In the genomic region with DNA sequence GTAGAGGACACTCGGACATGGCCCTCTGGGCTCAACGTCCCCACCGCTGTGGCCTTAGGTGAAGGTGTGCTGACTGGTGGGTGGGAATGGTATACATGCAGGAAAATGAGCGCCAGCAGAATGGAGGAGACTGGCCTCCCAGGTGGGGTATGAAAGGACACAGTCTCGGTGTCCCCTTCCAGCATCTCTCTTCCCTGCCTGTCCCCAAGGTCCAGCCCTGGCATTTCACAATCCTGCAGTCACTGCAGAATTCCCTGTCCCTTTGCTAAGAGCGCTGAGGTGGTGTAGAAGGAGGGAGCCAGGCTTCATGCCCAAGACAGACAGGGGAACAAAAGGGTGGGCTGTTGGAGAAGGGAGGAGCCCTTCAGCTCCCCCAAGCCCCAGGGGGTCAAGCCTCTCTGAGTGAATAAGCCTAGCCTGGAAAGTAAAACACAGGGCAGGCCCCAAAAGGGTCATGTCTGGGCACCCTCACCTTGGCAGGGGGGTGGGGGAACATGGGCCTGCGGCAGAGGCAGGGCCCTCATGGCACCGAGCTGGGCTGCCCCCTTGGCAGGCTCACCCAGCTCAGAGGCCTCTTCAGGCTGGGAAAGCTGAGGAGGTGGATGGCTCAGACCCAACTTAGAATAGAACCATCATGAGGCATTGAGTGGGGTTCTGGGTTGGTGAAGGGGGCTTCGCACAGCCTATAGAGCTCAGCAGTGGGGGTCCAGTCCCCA, we compare ENCODE assay signal across 19 cellular contexts. TPM values are rescaled to one million over a fixed set of nuclear protein-coding genes. Genes with fewer than 3 reads are reported as not detected.
DNase-seq lines count a peak whose midpoint lies in the region; ATAC-seq and TF ChIP-seq lines count a peak whose summit lies in the region.
"Had no signal": no experiment of that assay in that cellular context is flagged by ENCODE, and none has a peak within 500 bp of the region (broad histone marks: within the 10 kb centered on the region; RNA-seq: fewer than 3 reads in every experiment).

No MANE protein-coding gene starts in this region.

- H3K4me1 Mint-ChIP-seq in IgD-negative memory B cell (peaks cover 49 to 70% (median 54%) of the 10 kb centered on the region in 3 donors), naive B cell (peaks cover 71 to 96% (median 86%) of the 10 kb centered on the region in 3 donors)

- TF ChIP-seq POLR2A in breast epithelium (IDR thresholded peaks at IDR 0.05), result no peak

- DNase-seq in breast epithelium (ENCODE audit: low spot score in 2 of 2) (no peak), naive B cell (no peak), thoracic aorta (ENCODE audit: low spot score) (no peak), GM20000 (ENCODE audit: low spot score) (no peak)
- DNase-seq: activated naive CD4-positive, alpha-beta T cell treated with Interleukin-2 at 50 U/mL for 16 hours; activated T-cell treated with anti-CD3 and anti-CD28 coated beads for 4 hours; AML-193; aorta; HCEC 1CT; NCI-H2029; NCI-H510A; ovary; stimulated activated CD4-positive, alpha-beta T cell treated with anti-CD3 and anti-CD28 coated beads, Interleukin-4, amount 100 ng/mL, for 4 hours had no signal

- H3K36me3 ChIP-seq in breast epithelium, result no peaks in the 10 kb centered on the region
- H3K36me3 ChIP-seq in thoracic aorta, result no peaks in the 10 kb centered on the region
- H3K36me3 ChIP-seq: ovary had no signal

- H3K9me3 Mint-ChIP-seq in IgD-negative memory B cell (no peaks in the 10 kb centered on the region), naive B cell (no peaks in the 10 kb centered on the region)
- H3K9me3 Mint-ChIP-seq: type B pancreatic cell had no signal

- TF ChIP-seq CTCF in breast epithelium (IDR thresholded peaks at IDR 0.05) (no peak), thoracic aorta (IDR thresholded peaks at IDR 0.05) (no peak), GM20000 (IDR thresholded peaks at IDR 0.05; ENCODE audit: extremely low read depth, missing control alignments) (no peak)

- intact Hi-C loops in breast epithelium (cut with DNase I; ENCODE audit: low total_unique reads), result no loop called here

- H3K27ac Mint-ChIP-seq in IgD-negative memory B cell, result peak overlapping the region in 2 of 3 donors; percentile 48 to 92
- peak overlapping the region in 5 of 6 donors; percentile 5 to 89 (median 69) for H3K27ac Mint-ChIP-seq in naive B cell
- H3K27ac Mint-ChIP-seq: type B pancreatic cell had no signal

- peaks cover 5% of the 10 kb centered on the region for H3K36me3 Mint-ChIP-seq in IgD-negative memory B cell
- peaks cover 4 to 12% of the 10 kb centered on the region in 2 donors for H3K36me3 Mint-ChIP-seq in naive B cell

- ATAC-seq in naive B cell (ENCODE audit: low read depth in 2 of 2) (no peak), thoracic aorta (ENCODE audit: insufficient number of reproducible peaks, low FRiP score, low read depth) (no peak), HG03196 (IDR thresholded peaks at IDR 0.05; ENCODE audit: unreplicated experiment) (no peak), HG02970 (IDR thresholded peaks at IDR 0.05; ENCODE audit: low FRiP score, unreplicated experiment) (no peak)
- ATAC-seq: K562 had no signal

- H3K27ac ChIP-seq in breast epithelium (peak overlapping the region; percentile 94), thoracic aorta (peak overlapping the region; percentile 65 to 83)

- H3K4me3 Mint-ChIP-seq in IgD-negative memory B cell, result no peak overlapping the region
- H3K4me3 Mint-ChIP-seq in naive B cell, result no peak overlapping the region
- H3K4me3 Mint-ChIP-seq: type B pancreatic cell had no signal

- no peaks in the 10 kb centered on the region for H3K9me3 ChIP-seq in breast epithelium
- H3K9me3 ChIP-seq in thoracic aorta, result no peaks in the 10 kb centered on the region
- H3K9me3 ChIP-seq: ovary had no signal

- H3K27me3 ChIP-seq in breast epithelium (no peaks in the 10 kb centered on the region), thoracic aorta (replicated peaks; ENCODE audit: insufficient read depth) (no peaks in the 10 kb centered on the region)
- H3K27me3 ChIP-seq: ovary had no signal

- H3K4me1 ChIP-seq in breast epithelium (peaks cover 16 to 45% of the 10 kb centered on the region in 2 donors), thoracic aorta (ENCODE audit: control insufficient read depth in 1 of 2, low read depth in 2 of 2) (peaks cover 33 to 59% of the 10 kb centered on the region in 2 donors)

- H3K4me3 ChIP-seq in breast epithelium (no peak overlapping the region), thoracic aorta (no peak overlapping the region)
- H3K4me3 ChIP-seq: K562, ovary, skin epidermis had no signal

- H3K27me3 Mint-ChIP-seq in IgD-negative memory B cell (peaks cover 4% of the 10 kb centered on the region), naive B cell (no peaks in the 10 kb centered on the region)

RNA-seq across cellular contexts. Expression of gene TFEB, which starts 23.9 kb away (rescaled TPM):
- polyA plus RNA-seq in IgD-negative memory B cell (196 TPM), naive B cell (ENCODE audit: low read depth in 6 of 6) (100 to 1,000 TPM in 1 of 6 donors, 10 to 100 TPM in 5; 52.3 to 145 (median 72.6) TPM)
- total RNA-seq in breast epithelium (10 to 100 TPM; 15.7 to 20.6 (median 18.4) TPM), thoracic aorta (10 to 100 TPM; 22.9 to 23.8 TPM)

RNA-seq across cellular contexts. Expression of gene PGC, which starts 35.7 kb away (rescaled TPM):
- not detected for polyA plus RNA-seq in IgD-negative memory B cell
- total RNA-seq in breast epithelium, result 1 to 10 TPM in 1 of 3 donors, not detected in 2; 3.2 TPM
- not detected for polyA plus RNA-seq in naive B cell (ENCODE audit: low read depth in 6 of 6)
- total RNA-seq in thoracic aorta, result 10 to 100 TPM in 1 of 2 donors, not detected in 1; 53.1 TPM
